ENCODE assay signal across 8 cellular contexts in the genomic region with DNA sequence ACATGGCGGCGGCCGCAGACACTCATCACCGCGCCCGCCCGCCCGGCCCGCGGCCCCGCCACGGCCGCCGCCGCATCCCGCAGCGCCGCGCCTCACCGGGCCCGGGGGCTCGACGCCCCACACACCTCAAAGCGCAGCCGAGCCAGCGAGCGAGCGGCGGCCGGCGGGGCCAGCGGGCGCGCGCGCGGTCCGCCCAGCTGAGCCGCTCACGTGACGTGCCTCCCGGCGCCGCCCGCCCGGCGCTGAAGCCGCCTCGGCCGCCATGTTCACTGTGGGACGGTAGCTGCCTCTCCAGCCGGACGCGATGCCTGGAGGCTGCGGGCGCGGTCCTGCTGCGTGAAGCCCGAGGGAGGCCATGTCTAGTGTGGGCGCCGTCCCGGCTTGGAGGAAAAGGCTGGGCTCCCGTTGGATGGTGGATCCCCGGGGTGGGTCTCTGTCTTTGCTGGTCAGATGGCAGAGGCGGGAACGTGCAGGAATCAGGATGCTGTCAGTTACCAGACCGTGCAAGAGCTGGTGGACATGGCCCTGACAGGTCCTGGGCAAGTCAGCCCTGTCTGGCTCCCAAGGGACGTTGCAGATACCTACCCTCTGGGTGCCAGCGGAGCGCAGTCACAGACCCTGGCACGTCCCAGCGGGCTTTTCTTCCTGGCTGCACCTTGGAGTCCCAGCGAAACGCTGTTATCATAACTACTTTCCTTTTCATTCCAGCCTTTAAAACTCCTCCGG. TPM values are rescaled to one million over a fixed set of nuclear protein-coding genes. Genes with fewer than 3 reads are reported as not detected.
A peak's percentile ranks its signal among the peaks of the same experiment; 100 is the strongest.
DNase-seq lines count a peak whose midpoint lies in the region; ATAC-seq and TF ChIP-seq lines count a peak whose summit lies in the region.

Gene USP31, minus strand, starts transcription at position 186 of the 726 bp plus-strand sequence. Its CDS starts 182 bp downstream, at position 4.

- no peaks in the 10 kb centered on the region for H3K9me3 ChIP-seq in BE2C

- no peaks in the 10 kb centered on the region for H3K27me3 Mint-ChIP-seq in activated CD4-positive, alpha-beta T cell treated with anti-CD3 and anti-CD28 coated beads for 36 hours

- no peaks in the 10 kb centered on the region for H3K9me3 Mint-ChIP-seq in activated CD4-positive, alpha-beta T cell treated with anti-CD3 and anti-CD28 coated beads for 36 hours (ENCODE audit: low read depth)

- H3K4me1 Mint-ChIP-seq in activated CD4-positive, alpha-beta T cell treated with anti-CD3 and anti-CD28 coated beads for 36 hours, result peaks cover 28% of the 10 kb centered on the region

- H3K27ac Mint-ChIP-seq in activated CD4-positive, alpha-beta T cell treated with anti-CD3 and anti-CD28 coated beads for 36 hours, result peak within 1 kb of the TSS; percentile 86

- peaks cover 5% of the 10 kb centered on the region for H3K36me3 Mint-ChIP-seq in activated CD4-positive, alpha-beta T cell treated with anti-CD3 and anti-CD28 coated beads for 36 hours (ENCODE audit: low read depth)

- POLR2A ChIA-PET in activated CD4-positive, alpha-beta T cell treated with anti-CD3 and anti-CD28 coated beads for 36 hours (lab: Charles Lee), result no interaction called here

- H3K4me3 Mint-ChIP-seq in activated CD4-positive, alpha-beta T cell treated with anti-CD3 and anti-CD28 coated beads for 36 hours, result peak within 1 kb of the TSS; percentile 86

- TF ChIP-seq CTCF in BE2C (IDR thresholded peaks at IDR 0.05; ENCODE audit: low read depth, low read length) (0 out of 2 replicates have a peak, but pooled peaks have one; percentile 5), choroid plexus epithelial cell (conservative IDR thresholded peaks at IDR 0.05; ENCODE audit: low read depth, low read length) (no peak), kidney epithelial cell (IDR thresholded peaks at IDR 0.05; ENCODE audit: insufficient read depth, low read length, poor library complexity, severe bottlenecking) (no peak)

- intact Hi-C loops in activated CD4-positive, alpha-beta T cell treated with anti-CD3 and anti-CD28 coated beads for 36 hours (cut with DNase I, micrococcal nuclease), result loop anchor here in 1 of 2 experiments (1.0 to 2.0 kb wide), 7 partner anchors 33 to 1550 kb away; partner anchors contain the start of genes DCTN5, EARS2, GGA2 and METTL9

- no peaks in the 10 kb centered on the region for H3K36me3 ChIP-seq in BE2C
- H3K36me3 ChIP-seq in kidney epithelial cell (ENCODE audit: control insufficient read depth, insufficient read depth, low read length), result no peaks in the 10 kb centered on the region

- peak; percentile 95 for ATAC-seq in GM19324 (IDR thresholded peaks at IDR 0.05; ENCODE audit: low FRiP score, unreplicated experiment)
- peak; percentile 87 for ATAC-seq in HG03457 (IDR thresholded peaks at IDR 0.05; ENCODE audit: unreplicated experiment)
- ATAC-seq in activated CD4-positive, alpha-beta T cell treated with anti-CD3 and anti-CD28 coated beads for 36 hours, result peak; percentile 99

- H3K27me3 ChIP-seq in BE2C (no peaks in the 10 kb centered on the region), kidney epithelial cell (ENCODE audit: control insufficient read depth, insufficient read depth, low read length) (no peaks in the 10 kb centered on the region)

- CTCF ChIA-PET in activated CD4-positive, alpha-beta T cell treated with anti-CD3 and anti-CD28 coated beads for 36 hours (lab: Charles Lee), result interaction anchor here (0.6 kb wide), 2 partner anchors 24 to 64 kb away, joined by 3 read pairs; no protein-coding TSS in a partner anchor

- peak; percentile 98 for DNase-seq in BE2C
- peak; percentile 96 for DNase-seq in NCI-H510A treated with DMSO at 0.1 percent for 48 hours (lab: John Stamatoyannopoulos, UW)
- DNase-seq in activated CD4-positive, alpha-beta T cell treated with anti-CD3 and anti-CD28 coated beads for 36 hours, result peak; percentile 94
- DNase-seq in choroid plexus epithelial cell (ENCODE audit: low read depth), result peak; percentile 97
- peak; percentile 81 for DNase-seq in kidney epithelial cell (ENCODE audit: low read depth)
- peak; percentile 76 to 84 for DNase-seq in stimulated activated CD4-positive, alpha-beta T cell treated with anti-CD3 and anti-CD28 coated beads, Interleukin-15, amount 100 ng/mL, for 1 hour (ENCODE audit: low read depth in 1 of 2, low spot score in 1 of 2)

- H3K4me1 ChIP-seq in BE2C, result no peaks in the 10 kb centered on the region

- peak within 1 kb of the TSS; percentile 81 for H3K4me3 ChIP-seq in BE2C (ENCODE audit: low read depth, low read length)
- peak within 1 kb of the TSS; percentile 70 for H3K4me3 ChIP-seq in choroid plexus epithelial cell (ENCODE audit: low read depth, low read length)
- peak within 1 kb of the TSS; percentile 56 for H3K4me3 ChIP-seq in kidney epithelial cell (ENCODE audit: low read depth, low read length)

RNA-seq across cellular contexts. Expression of gene USP31, which starts in this region (rescaled TPM):
- 1.9 TPM for polyA plus RNA-seq in BE2C (2012; ENCODE audit: insufficient read depth, insufficient read length, low read depth)
- 1 to 10 TPM; 5.3 to 5.9 TPM for total RNA-seq in activated CD4-positive, alpha-beta T cell treated with anti-CD3 and anti-CD28 coated beads for 36 hours
- 15.1 and 16.1 TPM in 2 replicates for total RNA-seq in kidney epithelial cell

Comparison
In these comparisons a context has a peak if more than half of its experiments do, and no peak if none do; other contexts are left out.
1. Peak in every context shown above with its lines: DNase-seq, ATAC-seq and H3K4me3 ChIP-seq.